ENCODE assay signal across 8 cellular contexts in genomic region chr10:32445036-32445435, GRCh38. TPM values are rescaled to one million over a fixed set of nuclear protein-coding genes. Genes with fewer than 3 reads are reported as not detected.
DNase-seq lines count a peak whose midpoint lies in the region; ATAC-seq and TF ChIP-seq lines count a peak whose summit lies in the region.

No MANE protein-coding gene starts in this region.

- no peaks in the 10 kb centered on the region for H3K79me2 ChIP-seq in neural progenitor cell (ENCODE audit: low read depth)

- H3K4me3 Mint-ChIP-seq in CD4-positive, CD25-positive, alpha-beta regulatory T cell = peak overlapping the region in 3 of 4 donors; percentile 88 to 99 (median 92)
- H3K4me3 Mint-ChIP-seq in central memory CD8-positive, alpha-beta T cell = peak overlapping the region; percentile 86
- peak overlapping the region; percentile 89 for H3K4me3 Mint-ChIP-seq in neural progenitor cell
- no peak overlapping the region for H3K4me3 Mint-ChIP-seq in Caco-2 (ENCODE audit: unreplicated experiment)

- peak overlapping the region in 1 of 3 donors; percentile 97 for H3K27ac Mint-ChIP-seq in CD4-positive, CD25-positive, alpha-beta regulatory T cell
- H3K27ac Mint-ChIP-seq in central memory CD8-positive, alpha-beta T cell (ENCODE audit: low read depth) = peak overlapping the region; percentile 96
- H3K27ac Mint-ChIP-seq in neural progenitor cell (no peak overlapping the region), Caco-2 (ENCODE audit: unreplicated experiment) (no peak overlapping the region)

- no TSS peak for BruUV-seq in Caco-2 (replicated peaks; lab: Mats Ljungman, UMichigan)

- DNase-seq in CD4-positive, CD25-positive, alpha-beta regulatory T cell = no peak
- peak; percentile 6 for DNase-seq in KBM-7
- DNase-seq in central memory CD8-positive, alpha-beta T cell (ENCODE audit: low spot score in 2 of 2) = no peak
- no peak for DNase-seq in neural progenitor cell (ENCODE audit: low spot score)
- no peak for DNase-seq in Caco-2
- no peak for DNase-seq in NCI-H748 treated with DMSO at 0.1 percent for 48 hours (lab: John Stamatoyannopoulos, UW)
- DNase-seq in NCI-H187 (lab: John Stamatoyannopoulos, UW) = no peak

- peaks cover 12% of the 10 kb centered on the region for H3K4me1 ChIP-seq in CD4-positive, CD25-positive, alpha-beta regulatory T cell (ENCODE audit: control insufficient read depth, insufficient read depth, low read length, poor library complexity, severe bottlenecking)
- H3K4me1 ChIP-seq in neural progenitor cell (peaks cover 5% of the 10 kb centered on the region), Caco-2 (0 out of 2 replicates have a peak, but pooled peaks cover 5% of the 10 kb centered on the region)

- no peaks in the 10 kb centered on the region for H3K27me3 Mint-ChIP-seq in CD4-positive, CD25-positive, alpha-beta regulatory T cell
- peaks cover 10% of the 10 kb centered on the region for H3K27me3 Mint-ChIP-seq in central memory CD8-positive, alpha-beta T cell
- no peaks in the 10 kb centered on the region for H3K27me3 Mint-ChIP-seq in neural progenitor cell (ENCODE audit: insufficient read depth, low read depth)
- no peaks in the 10 kb centered on the region for H3K27me3 Mint-ChIP-seq in Caco-2 (ENCODE audit: insufficient read depth, unreplicated experiment)

- CTCF ChIA-PET in Caco-2 (lab: Charles Lee) = no interaction called here

- no peaks in the 10 kb centered on the region for H3K27me3 ChIP-seq in CD4-positive, CD25-positive, alpha-beta regulatory T cell (ENCODE audit: control insufficient read depth, insufficient read depth, low read length)
- no peaks in the 10 kb centered on the region for H3K27me3 ChIP-seq in neural progenitor cell
- H3K27me3 ChIP-seq in Caco-2 (replicated peaks; ENCODE audit: control insufficient read depth, insufficient read depth, low read length) = no peaks in the 10 kb centered on the region

- intact Hi-C loops in Caco-2 (cut with micrococcal nuclease; ENCODE audit: unreplicated experiment) = loop anchor here (5.0 kb wide), 1 partner anchor 683 kb away; no protein-coding TSS in a partner anchor

- no peak for TF ChIP-seq CTCF in neural progenitor cell (IDR thresholded peaks at IDR 0.05)
- no peak for TF ChIP-seq CTCF in Caco-2 (IDR thresholded peaks at IDR 0.05; ENCODE audit: insufficient read depth in 1 of 2, low read depth in 1 of 2, low read length in 1 of 2, severe bottlenecking in 1 of 2, unreplicated experiment in 1 of 2)

- peaks cover 13% of the 10 kb centered on the region for H3F3A ChIP-seq in neural progenitor cell (ENCODE audit: low read depth)

- H3K9me3 Mint-ChIP-seq in CD4-positive, CD25-positive, alpha-beta regulatory T cell = peaks cover 0 to 2% (median 0%) of the 10 kb centered on the region in 7 donors
- H3K9me3 Mint-ChIP-seq in central memory CD8-positive, alpha-beta T cell = no peaks in the 10 kb centered on the region
- H3K9me3 Mint-ChIP-seq in neural progenitor cell = peaks cover 3% of the 10 kb centered on the region
- no peaks in the 10 kb centered on the region for H3K9me3 Mint-ChIP-seq in Caco-2 (ENCODE audit: unreplicated experiment)

- H3K9ac ChIP-seq in neural progenitor cell = no peak overlapping the region

- no peaks in the 10 kb centered on the region for H3K9me3 ChIP-seq in CD4-positive, CD25-positive, alpha-beta regulatory T cell (ENCODE audit: control insufficient read depth in 2 of 2, low read length in 2 of 2)
- no peaks in the 10 kb centered on the region for H3K9me3 ChIP-seq in neural progenitor cell (ENCODE audit: low read depth)
- no peaks in the 10 kb centered on the region for H3K9me3 ChIP-seq in Caco-2

- in situ Hi-C loops in KBM-7 (cut with MboI; ENCODE audit: low pct_unique_long_range_greater_than_20kb, low sequenced_read_pairs) = no loop called here

- H3K4me1 Mint-ChIP-seq in CD4-positive, CD25-positive, alpha-beta regulatory T cell = peaks cover 0 to 23% (median 6%) of the 10 kb centered on the region in 4 donors
- peaks cover 8% of the 10 kb centered on the region for H3K4me1 Mint-ChIP-seq in central memory CD8-positive, alpha-beta T cell
- H3K4me1 Mint-ChIP-seq in neural progenitor cell (peaks cover 14% of the 10 kb centered on the region), Caco-2 (ENCODE audit: low read depth, unreplicated experiment) (no peaks in the 10 kb centered on the region)

- no peaks in the 10 kb centered on the region for H4K20me1 ChIP-seq in neural progenitor cell (ENCODE audit: low read depth)

- ATAC-seq in CD4-positive, CD25-positive, alpha-beta regulatory T cell (ENCODE audit: low read depth in 2 of 2) = no peak
- no peak for ATAC-seq in central memory CD8-positive, alpha-beta T cell (replicated peaks; ENCODE audit: extremely low read depth, poor library complexity, severe bottlenecking)
- no peak for ATAC-seq in HG02973 (IDR thresholded peaks at IDR 0.05; ENCODE audit: unreplicated experiment)

- no peaks in the 10 kb centered on the region for H3K36me3 ChIP-seq in CD4-positive, CD25-positive, alpha-beta regulatory T cell (ENCODE audit: control insufficient read depth, insufficient read depth, low read length)
- H3K36me3 ChIP-seq in neural progenitor cell (no peaks in the 10 kb centered on the region), Caco-2 (ENCODE audit: control insufficient read depth, insufficient read depth, low read length) (no peaks in the 10 kb centered on the region)

- no peak overlapping the region for H2AFZ ChIP-seq in neural progenitor cell (replicated peaks)

- POLR2A ChIA-PET in Caco-2 (lab: Charles Lee) = interaction anchor here (1.2 kb wide), 1 partner anchor 67 kb away, joined by 3 read pairs; no protein-coding TSS in a partner anchor

- peak overlapping the region; percentile 97 for H3K27ac ChIP-seq in CD4-positive, CD25-positive, alpha-beta regulatory T cell (ENCODE audit: insufficient read depth, low read length, poor library complexity, severe bottlenecking)
- H3K27ac ChIP-seq in neural progenitor cell = no peak overlapping the region

- H3K36me3 Mint-ChIP-seq in CD4-positive, CD25-positive, alpha-beta regulatory T cell = no peaks in the 10 kb centered on the region
- peaks cover 10% of the 10 kb centered on the region for H3K36me3 Mint-ChIP-seq in central memory CD8-positive, alpha-beta T cell (ENCODE audit: insufficient read depth)
- no peaks in the 10 kb centered on the region for H3K36me3 Mint-ChIP-seq in neural progenitor cell
- H3K36me3 Mint-ChIP-seq in Caco-2 (ENCODE audit: insufficient read depth, unreplicated experiment) = no peaks in the 10 kb centered on the region

- H3K4me2 ChIP-seq in neural progenitor cell = peak overlapping the region; percentile 84

- peak overlapping the region; percentile 98 for H3K4me3 ChIP-seq in CD4-positive, CD25-positive, alpha-beta regulatory T cell (ENCODE audit: low read depth, low read length)
- H3K4me3 ChIP-seq in neural progenitor cell = peak overlapping the region; percentile 58
- H3K4me3 ChIP-seq in Caco-2 (ENCODE audit: low read depth, low read length) = no peak overlapping the region

RNA-seq across cellular contexts. Expression of gene CCDC7, which starts 0.9 kb away (rescaled TPM):
- 73.6 TPM for total RNA-seq in CD4-positive, CD25-positive, alpha-beta regulatory T cell
- 10 to 100 TPM in 3 of 4 donors, 1 to 10 TPM in 1; 6.8 to 33.4 (median 21.4) TPM for polyA plus RNA-seq in CD4-positive, CD25-positive, alpha-beta regulatory T cell
- total RNA-seq in neural progenitor cell (ENCODE audit: low replicate concordance) = 4.1 and 6.9 TPM in 2 replicates
- total RNA-seq in Caco-2 (2022) = 0.72 and 1.2 TPM in 2 replicates
